In genomic region chr11:41461057-41461681, GRCh38 we compare ENCODE assay signal across 1 cellular context.
TF ChIP-seq lines count a peak whose summit lies in the region.

No MANE protein-coding gene starts in this region.

TF ChIP-seq in GM23338, 12 proteins besides CTCF, POLR2A, EP300 and RAD21 (continued from another document):
- TF ChIP-seq REST (IDR thresholded peaks at IDR 0.05; ENCODE audit: unreplicated experiment) = no peak
- TF ChIP-seq ZNF462 (CRISPR knock-in tag; IDR thresholded peaks at IDR 0.05) = no peak
- TF ChIP-seq EZH2phosphoT487 (IDR thresholded peaks at IDR 0.05; ENCODE audit: unreplicated experiment) = no peak
